2 cellular contexts compared by ENCODE assay signal in the genomic region with DNA sequence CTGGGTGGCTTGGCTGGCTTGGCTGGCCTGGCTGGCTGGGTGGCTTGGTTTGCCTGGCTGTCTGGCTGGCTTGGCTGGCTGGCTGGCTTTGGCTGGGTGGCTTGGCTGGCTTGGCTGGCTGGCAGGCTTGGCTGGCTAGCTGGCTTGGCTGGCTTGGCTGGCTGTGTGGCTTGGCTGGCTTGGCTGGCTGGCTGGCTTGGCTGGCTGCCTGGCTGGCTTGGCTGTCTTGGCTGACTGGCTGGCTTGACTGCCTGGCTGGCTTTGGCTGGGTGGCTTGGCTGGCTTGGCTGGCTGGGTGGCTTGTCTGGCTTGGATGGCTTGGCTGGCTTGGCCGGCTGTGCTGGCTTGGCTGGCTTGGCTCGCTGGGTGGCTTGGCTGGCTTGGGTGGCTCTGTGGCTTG. TPM values are rescaled to one million over a fixed set of nuclear protein-coding genes. Genes with fewer than 3 reads are reported as not detected.
"Had no signal": no experiment of that assay in that cellular context is flagged by ENCODE, and none has a peak within 500 bp of the region (broad histone marks: within the 10 kb centered on the region; RNA-seq: fewer than 3 reads in every experiment).

No MANE protein-coding gene starts in this region.

RNA-seq across cellular contexts. Expression of a gene that starts 32.2 kb away (rescaled TPM):
- total RNA-seq: G401, GM12878 had no signal
